15 cellular contexts compared by ENCODE assay signal in the genomic region with DNA sequence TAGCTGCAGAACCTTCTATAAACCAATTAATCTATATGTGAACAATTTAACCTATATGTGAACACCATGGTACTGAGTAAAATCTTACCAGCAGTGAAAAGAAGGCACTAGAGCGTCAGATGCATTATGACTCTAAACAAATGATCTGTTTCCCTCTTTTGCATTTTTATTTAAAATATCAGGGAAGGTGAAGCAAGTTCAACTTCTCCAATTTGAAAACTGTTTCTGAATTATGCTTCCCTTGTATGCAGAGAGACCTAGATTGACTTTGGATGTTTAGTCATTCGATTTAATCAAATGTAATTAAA.
DNase-seq lines count a peak whose midpoint lies in the region; ATAC-seq and TF ChIP-seq lines count a peak whose summit lies in the region.
"Had no signal": no experiment of that assay in that cellular context is flagged by ENCODE, and none has a peak within 500 bp of the region (broad histone marks: within the 10 kb centered on the region; RNA-seq: fewer than 3 reads in every experiment).

No MANE protein-coding gene starts in this region.

- H3K4me1 Mint-ChIP-seq in activated CD4-positive, alpha-beta T cell treated with anti-CD3 and anti-CD28 coated beads for 36 hours: peaks cover 45% of the 10 kb centered on the region
- H3K4me1 Mint-ChIP-seq in neural progenitor cell: peaks cover 62% of the 10 kb centered on the region

- H4K20me1 ChIP-seq in neural progenitor cell (ENCODE audit: low read depth): no peaks in the 10 kb centered on the region

- intact Hi-C loops in activated CD4-positive, alpha-beta T cell treated with anti-CD3 and anti-CD28 coated beads for 36 hours (cut with DNase I, micrococcal nuclease): loop anchor here (5.0 to 10.0 kb wide), 6 partner anchors 281 to 661 kb away; no protein-coding TSS in a partner anchor
- intact Hi-C loops in Right ventricle myocardium inferior (cut with DNase I) (no loop called here), dorsolateral prefrontal cortex (cut with DNase I) (no loop called here)

- H3K4me1 ChIP-seq in neural progenitor cell: peaks cover 28% of the 10 kb centered on the region

- H3K36me3 Mint-ChIP-seq in activated CD4-positive, alpha-beta T cell treated with anti-CD3 and anti-CD28 coated beads for 36 hours (ENCODE audit: low read depth): peaks cover 94% of the 10 kb centered on the region
- peaks cover 78 to 83% of the 10 kb centered on the region in 2 donors for H3K36me3 Mint-ChIP-seq in activated naive CD4-positive, alpha-beta T cell treated with anti-CD3 and anti-CD28 coated beads, Interleukin-2, amount 50 U/mL, for 72 hours
- H3K36me3 Mint-ChIP-seq in neural progenitor cell: no peaks in the 10 kb centered on the region
- H3K36me3 Mint-ChIP-seq: mesothelial cell of epicardium had no signal

- no peak for ATAC-seq in activated CD4-positive, alpha-beta T cell treated with anti-CD3 and anti-CD28 coated beads for 36 hours
- ATAC-seq in GM18867 (IDR thresholded peaks at IDR 0.05; ENCODE audit: unreplicated experiment) (peak; percentile 47), Right ventricle myocardium inferior (no peak)
- no peak for ATAC-seq in activated naive CD4-positive, alpha-beta T cell treated with anti-CD3 and anti-CD28 coated beads, Interleukin-2, amount 50 U/mL, for 72 hours

- H2AFZ ChIP-seq in neural progenitor cell (replicated peaks): no peak overlapping the region

- peak overlapping the region; percentile 84 for H3K4me3 Mint-ChIP-seq in activated CD4-positive, alpha-beta T cell treated with anti-CD3 and anti-CD28 coated beads for 36 hours
- H3K4me3 Mint-ChIP-seq in neural progenitor cell: no peak overlapping the region
- H3K4me3 Mint-ChIP-seq: dendritic cell treated with granulocyte-macrophage colony-stimulating factor and Interleukin-4, amounts not matched to agents 40 ng/mL and 50 ng/mL, for 4 days; mesothelial cell of epicardium had no signal

- H3K27me3 ChIP-seq in neural progenitor cell (no peaks in the 10 kb centered on the region), dorsolateral prefrontal cortex (peaks cover 0 to 7% (median 0%) of the 10 kb centered on the region in 45 donors)
- H3K27me3 ChIP-seq: ovary, tibial nerve had no signal

- H3K4me3 ChIP-seq in neural progenitor cell (no peak overlapping the region), dorsolateral prefrontal cortex (no peak overlapping the region)
- H3K4me3 ChIP-seq: ovary, tibial nerve had no signal

- CTCF ChIA-PET in activated CD4-positive, alpha-beta T cell treated with anti-CD3 and anti-CD28 coated beads for 36 hours (lab: Charles Lee): interaction anchor here (1.1 to 4.7 kb wide), 11 partner anchors 9 to 501 kb away, joined by 3 to 25 read pairs (median 7); no protein-coding TSS in a partner anchor

- no peaks in the 10 kb centered on the region for H3K79me2 ChIP-seq in neural progenitor cell (ENCODE audit: low read depth)

- peak overlapping the region; percentile 98 for H3K27ac Mint-ChIP-seq in activated CD4-positive, alpha-beta T cell treated with anti-CD3 and anti-CD28 coated beads for 36 hours
- peak overlapping the region; percentile 93 to 99 for H3K27ac Mint-ChIP-seq in activated naive CD4-positive, alpha-beta T cell treated with anti-CD3 and anti-CD28 coated beads, Interleukin-2, amount 50 U/mL, for 72 hours
- peak overlapping the region; percentile 61 for H3K27ac Mint-ChIP-seq in neural progenitor cell
- H3K27ac Mint-ChIP-seq: dendritic cell treated with granulocyte-macrophage colony-stimulating factor and Interleukin-4, amounts not matched to agents 40 ng/mL and 50 ng/mL, for 4 days; mesothelial cell of epicardium had no signal

- POLR2A ChIA-PET in activated CD4-positive, alpha-beta T cell treated with anti-CD3 and anti-CD28 coated beads for 36 hours (lab: Charles Lee): interaction anchor here (0.6 to 2.7 kb wide), 12 partner anchors 10 to 1511 kb away, joined by 3 to 34 read pairs (median 4); a partner anchor contains a TSS

- no peaks in the 10 kb centered on the region for H3K9me3 Mint-ChIP-seq in activated CD4-positive, alpha-beta T cell treated with anti-CD3 and anti-CD28 coated beads for 36 hours (ENCODE audit: low read depth)
- H3K9me3 Mint-ChIP-seq in activated naive CD4-positive, alpha-beta T cell treated with anti-CD3 and anti-CD28 coated beads, Interleukin-2, amount 50 U/mL, for 72 hours: no peaks in the 10 kb centered on the region
- H3K9me3 Mint-ChIP-seq in neural progenitor cell: no peaks in the 10 kb centered on the region
- H3K9me3 Mint-ChIP-seq: dendritic cell treated with granulocyte-macrophage colony-stimulating factor and Interleukin-4, amounts not matched to agents 40 ng/mL and 50 ng/mL, for 4 days; mesothelial cell of epicardium had no signal

- H3K27ac ChIP-seq in neural progenitor cell (no peak overlapping the region), dorsolateral prefrontal cortex (no peak overlapping the region)
- H3K27ac ChIP-seq: ovary had no signal

- TF ChIP-seq CTCF in neural progenitor cell (IDR thresholded peaks at IDR 0.05): no peak
- no peak for TF ChIP-seq CTCF in dorsolateral prefrontal cortex (IDR thresholded peaks at IDR 0.05 in 54 of 56, conservative IDR thresholded peaks at IDR 0.05 in 2 of 56; ENCODE audit: low read depth in 1 of 56, partially characterized antibody in 56 of 56)

- H3K9me3 ChIP-seq in neural progenitor cell (ENCODE audit: low read depth): no peaks in the 10 kb centered on the region
- H3K9me3 ChIP-seq: ovary, tibial nerve had no signal

- peaks cover 9% of the 10 kb centered on the region for H3F3A ChIP-seq in neural progenitor cell (ENCODE audit: low read depth)

- no peaks in the 10 kb centered on the region for H3K36me3 ChIP-seq in neural progenitor cell
- H3K36me3 ChIP-seq: ovary, tibial nerve had no signal

- no peak overlapping the region for H3K9ac ChIP-seq in neural progenitor cell

- no peak overlapping the region for H3K4me2 ChIP-seq in neural progenitor cell

- no peak for DNase-seq in activated CD4-positive, alpha-beta T cell treated with anti-CD3 and anti-CD28 coated beads for 36 hours
- no peak for DNase-seq in activated CD4-positive, alpha-beta T cell treated with anti-CD3 and anti-CD28 coated beads, Interleukin-2, amount 50 U/mL, for 1 hour
- no peak for DNase-seq in activated naive CD4-positive, alpha-beta T cell treated with anti-CD3 and anti-CD28 coated beads, Interleukin-2, amount 50 U/mL, for 72 hours (ENCODE audit: low spot score in 2 of 2)
- DNase-seq in neural progenitor cell (ENCODE audit: low spot score) (no peak), kidney glomerular epithelial cell (lab: John Stamatoyannopoulos, UW) (no peak), Right ventricle myocardium inferior (ENCODE audit: missing footprints) (no peak), dorsolateral prefrontal cortex (no peak)
- DNase-seq: NCI-H2107; ovary; stimulated activated CD4-positive, alpha-beta T cell treated with anti-CD3 and anti-CD28 coated beads, Interleukin-4, amount 100 ng/mL, for 1 hour; stimulated activated CD8-positive, alpha-beta memory T cell treated with anti-CD3 and anti-CD28 coated beads, Interleukin-4, amount 100 ng/mL, for 48 hours had no signal

- H3K27me3 Mint-ChIP-seq in activated CD4-positive, alpha-beta T cell treated with anti-CD3 and anti-CD28 coated beads for 36 hours: no peaks in the 10 kb centered on the region
- peaks cover 4% of the 10 kb centered on the region for H3K27me3 Mint-ChIP-seq in neural progenitor cell (ENCODE audit: insufficient read depth, low read depth)
- H3K27me3 Mint-ChIP-seq: dendritic cell treated with granulocyte-macrophage colony-stimulating factor and Interleukin-4, amounts not matched to agents 40 ng/mL and 50 ng/mL, for 4 days had no signal

Comparison
In these comparisons a context has a peak if more than half of its experiments do, and no peak if none do; other contexts are left out.
1. intact Hi-C loops: an anchor here in activated CD4-positive, alpha-beta T cell treated with anti-CD3 and anti-CD28 coated beads for 36 hours (5.0 to 10.0 kb wide); none called in Right ventricle myocardium inferior and dorsolateral prefrontal cortex.